In the genomic region with DNA sequence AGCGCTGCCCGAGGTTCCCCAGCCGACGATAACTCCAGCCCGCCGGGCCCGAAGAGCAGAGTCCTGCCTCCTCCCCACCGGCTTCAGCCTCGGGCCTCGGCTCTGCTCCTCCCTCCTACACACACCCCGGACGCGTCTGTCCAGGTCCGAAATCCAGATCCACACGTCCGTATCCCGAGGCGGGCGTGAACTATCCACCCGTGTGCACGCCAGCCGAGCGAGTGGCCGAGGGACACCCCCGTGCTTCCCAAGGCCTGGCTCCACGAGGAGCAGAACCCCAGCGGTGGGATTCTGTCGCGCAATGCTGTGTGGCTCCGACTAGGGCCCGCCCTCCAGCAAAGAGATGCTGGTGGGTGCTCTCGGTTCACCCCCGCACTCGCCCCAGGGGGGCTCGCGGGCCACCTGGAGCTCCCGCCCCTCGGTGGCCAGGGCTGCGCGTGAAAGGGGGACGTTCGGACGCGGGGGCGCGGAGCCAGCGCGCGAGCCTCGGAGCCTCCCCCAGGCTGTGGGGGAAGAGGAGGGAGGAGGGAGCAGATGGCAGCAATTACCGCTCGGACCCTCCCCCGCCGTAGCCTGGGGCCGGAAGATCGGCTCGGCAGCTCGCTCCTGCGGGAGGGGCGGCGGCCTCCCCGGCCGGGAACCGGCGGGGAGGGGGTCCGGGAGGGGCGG, we compare ENCODE assay signal across 8 cellular contexts. TPM values are rescaled to one million over a fixed set of nuclear protein-coding genes. Genes with fewer than 3 reads are reported as not detected.
DNase-seq lines count a peak whose midpoint lies in the region; ATAC-seq and TF ChIP-seq lines count a peak whose summit lies in the region.

No MANE protein-coding gene starts in this region.

- H3K36me3 Mint-ChIP-seq in activated T-cell treated with anti-CD3 and anti-CD28 coated beads, Interleukin-2, amount 50 U/mL, for 4 hours (ENCODE audit: insufficient read depth) = no peaks in the 10 kb centered on the region
- H3K36me3 Mint-ChIP-seq in dendritic cell treated with granulocyte-macrophage colony-stimulating factor and Interleukin-4, amounts not matched to agents 40 ng/mL and 50 ng/mL, for 4 days (ENCODE audit: low read depth) = no peaks in the 10 kb centered on the region

- peak in 1 of 2 donors; percentile 39 for ATAC-seq in activated T-cell treated with anti-CD3 and anti-CD28 coated beads, Interleukin-2, amount 50 U/mL, for 4 hours
- ATAC-seq in mucosa of descending colon (peak; percentile 58), upper lobe of right lung (peak; percentile 4), HG03039 (IDR thresholded peaks at IDR 0.05; ENCODE audit: unreplicated experiment) (no peak), GM21529 (IDR thresholded peaks at IDR 0.05; ENCODE audit: unreplicated experiment) (no peak)

- peak overlapping the region; percentile 59 for H3K27ac Mint-ChIP-seq in dendritic cell treated with granulocyte-macrophage colony-stimulating factor and Interleukin-4, amounts not matched to agents 40 ng/mL and 50 ng/mL, for 4 days

- no peaks in the 10 kb centered on the region for H3K9me3 ChIP-seq in mucosa of descending colon
- H3K9me3 ChIP-seq in upper lobe of right lung = no peaks in the 10 kb centered on the region

- no peak overlapping the region for H3K27ac ChIP-seq in upper lobe of right lung

- peaks cover 55% of the 10 kb centered on the region for H3K27me3 Mint-ChIP-seq in activated T-cell treated with anti-CD3 and anti-CD28 coated beads, Interleukin-2, amount 50 U/mL, for 4 hours (ENCODE audit: low read depth)
- peaks cover 52% of the 10 kb centered on the region for H3K27me3 Mint-ChIP-seq in dendritic cell treated with granulocyte-macrophage colony-stimulating factor and Interleukin-4, amounts not matched to agents 40 ng/mL and 50 ng/mL, for 4 days

- H3K4me3 ChIP-seq in mucosa of descending colon (no peak overlapping the region), upper lobe of right lung (peak overlapping the region; percentile 42)

- peaks cover 49% of the 10 kb centered on the region for H3K27me3 ChIP-seq in upper lobe of right lung

- H3K4me3 Mint-ChIP-seq in activated T-cell treated with anti-CD3 and anti-CD28 coated beads, Interleukin-2, amount 50 U/mL, for 4 hours = peak overlapping the region; percentile 24
- peak overlapping the region; percentile 68 for H3K4me3 Mint-ChIP-seq in dendritic cell treated with granulocyte-macrophage colony-stimulating factor and Interleukin-4, amounts not matched to agents 40 ng/mL and 50 ng/mL, for 4 days

- H3K4me1 ChIP-seq in mucosa of descending colon (ENCODE audit: low read depth) (peaks cover 11% of the 10 kb centered on the region), upper lobe of right lung (peaks cover 30% of the 10 kb centered on the region)

- TF ChIP-seq CTCF in mucosa of descending colon (IDR thresholded peaks at IDR 0.05) = no peak
- no peak for TF ChIP-seq CTCF in upper lobe of right lung (IDR thresholded peaks at IDR 0.05)

- DNase-seq in activated T-cell treated with anti-CD3 and anti-CD28 coated beads, Interleukin-2, amount 50 U/mL, for 4 hours = no peak
- DNase-seq in activated T-cell treated with anti-CD3 and anti-CD28 coated beads, Interleukin-2, amount 50 U/mL, for 1 hour = no peak
- no peak for DNase-seq in mucosa of descending colon
- peak; percentile 62 for DNase-seq in upper lobe of right lung
- no peak for DNase-seq in NCI-H2107 treated with DMSO at 0.1 percent for 48 hours (lab: John Stamatoyannopoulos, UW; ENCODE audit: unreplicated experiment)

- H3K9me3 Mint-ChIP-seq in activated T-cell treated with anti-CD3 and anti-CD28 coated beads, Interleukin-2, amount 50 U/mL, for 4 hours = no peaks in the 10 kb centered on the region
- no peaks in the 10 kb centered on the region for H3K9me3 Mint-ChIP-seq in dendritic cell treated with granulocyte-macrophage colony-stimulating factor and Interleukin-4, amounts not matched to agents 40 ng/mL and 50 ng/mL, for 4 days

- intact Hi-C loops in dendritic cell treated with granulocyte-macrophage colony-stimulating factor and Interleukin-4, amounts not matched to agents 40 ng/mL and 50 ng/mL, for 4 days (cut with micrococcal nuclease) = no loop called here
- intact Hi-C loops in mucosa of descending colon (cut with DNase I, micrococcal nuclease) (no loop called here), upper lobe of right lung (cut with DNase I) (no loop called here)

- peaks cover 23% of the 10 kb centered on the region for H3K4me1 Mint-ChIP-seq in activated T-cell treated with anti-CD3 and anti-CD28 coated beads, Interleukin-2, amount 50 U/mL, for 4 hours (ENCODE audit: low read depth)
- H3K4me1 Mint-ChIP-seq in dendritic cell treated with granulocyte-macrophage colony-stimulating factor and Interleukin-4, amounts not matched to agents 40 ng/mL and 50 ng/mL, for 4 days (ENCODE audit: low read depth) = peaks cover 62% of the 10 kb centered on the region

- H3K36me3 ChIP-seq in mucosa of descending colon (ENCODE audit: low read depth) = no peaks in the 10 kb centered on the region
- H3K36me3 ChIP-seq in upper lobe of right lung = no peaks in the 10 kb centered on the region

RNA-seq across cellular contexts. Expression of a gene that starts 18.9 kb away (rescaled TPM):
- not detected for total RNA-seq in activated T-cell treated with anti-CD3 and anti-CD28 coated beads, Interleukin-2, amount 50 U/mL, for 4 hours
- total RNA-seq in mucosa of descending colon (under 1 TPM in 1 of 3 donors, not detected in 2; 0.46 TPM), upper lobe of right lung (not detected)

RNA-seq across cellular contexts. Expression of a gene that starts 20.4 kb away (rescaled TPM):
- under 1 TPM; 0.54 to 0.69 (median 0.58) TPM for total RNA-seq in activated T-cell treated with anti-CD3 and anti-CD28 coated beads, Interleukin-2, amount 50 U/mL, for 4 hours
- under 1 TPM; 0.26 to 0.44 (median 0.34) TPM for total RNA-seq in mucosa of descending colon
- 1.5 TPM for total RNA-seq in upper lobe of right lung

RNA-seq across cellular contexts. Expression of a gene that starts 38.3 kb away (rescaled TPM):
- total RNA-seq in activated T-cell treated with anti-CD3 and anti-CD28 coated beads, Interleukin-2, amount 50 U/mL, for 4 hours = under 1 TPM in 2 of 3 donors, not detected in 1; 0.08 to 0.29 TPM
- total RNA-seq in mucosa of descending colon = 100 to 1,000 TPM; 132 to 261 (median 247) TPM
- total RNA-seq in upper lobe of right lung = 223 TPM

Comparison
In these comparisons a context has a peak if more than half of its experiments do, and no peak if none do; other contexts are left out.
1. ATAC-seq: peak in mucosa of descending colon (single experiment) and upper lobe of right lung (single experiment); none in HG03039 (single experiment) and GM21529 (single experiment).
2. RNA of a gene that starts 38.3 kb away (total RNA-seq): 132 to 261 TPM in mucosa of descending colon and 223 TPM in upper lobe of right lung (single experiment); 0.08 to 0.29 TPM in activated T-cell treated with anti-CD3 and anti-CD28 coated beads, Interleukin-2, amount 50 U/mL, for 4 hours; every median in the first group is over 100 times any median in the second.